In the genomic region with DNA sequence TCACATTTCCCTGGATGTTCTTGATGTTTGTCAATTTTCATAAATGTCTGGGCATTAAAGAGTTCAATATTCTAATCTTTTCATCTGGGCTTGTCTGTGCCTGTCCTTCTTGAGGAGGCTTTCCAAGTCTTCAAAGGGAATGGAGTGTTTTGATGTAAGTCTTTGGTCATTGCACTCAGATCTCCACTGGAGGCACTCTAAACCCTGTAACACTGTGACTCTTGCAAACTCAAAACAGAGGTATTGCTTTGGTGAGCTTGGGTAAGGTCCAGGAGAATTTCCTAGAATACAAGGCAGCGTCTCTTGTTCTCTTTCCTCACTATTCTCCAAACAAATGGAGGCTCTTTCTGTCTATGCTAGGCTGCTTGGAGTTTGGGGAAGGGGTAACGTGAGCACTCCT, we compare ENCODE assay signal across 1 cellular context.
TF ChIP-seq lines count a peak whose summit lies in the region.

No MANE protein-coding gene starts in this region.

TF ChIP-seq in HepG2, 621 proteins besides CTCF, POLR2A, EP300 and RAD21 (continued from another document):
- no peak for TF ChIP-seq SKIL (CRISPR knock-in tag; IDR thresholded peaks at IDR 0.05; ENCODE audit: borderline replicate concordance)
- TF ChIP-seq ZNF644 (CRISPR knock-in tag; IDR thresholded peaks at IDR 0.05; ENCODE audit: low read depth), result no peak
